In genomic region chr15:78847387-78847786, GRCh38 we compare ENCODE assay signal across 1 cellular context. TPM values are rescaled to one million over a fixed set of nuclear protein-coding genes. Genes with fewer than 3 reads are reported as not detected.
"Had no signal": no experiment of that assay in that cellular context is flagged by ENCODE, and none has a peak within 500 bp of the region (broad histone marks: within the 10 kb centered on the region; RNA-seq: fewer than 3 reads in every experiment).

No MANE protein-coding gene starts in this region.

RNA-seq across cellular contexts. Expression of gene ADAMTS7, which starts 36.1 kb away (rescaled TPM):
- total RNA-seq: mononuclear cell had no signal
